1 cellular context compared by ENCODE assay signal in genomic region chr14:96104469-96105057, GRCh38.
TF ChIP-seq lines count a peak whose summit lies in the region.

No MANE protein-coding gene starts in this region.

TF ChIP-seq in GM23338, 12 proteins besides CTCF, POLR2A, EP300 and RAD21 (continued from another document):
- no peak for TF ChIP-seq REST (IDR thresholded peaks at IDR 0.05; ENCODE audit: unreplicated experiment)
- no peak for TF ChIP-seq ETS1 (IDR thresholded peaks at IDR 0.05)
- TF ChIP-seq POLR2AphosphoS5 (IDR thresholded peaks at IDR 0.05; ENCODE audit: low read depth), result no peak
- TF ChIP-seq JUNB (IDR thresholded peaks at IDR 0.05; ENCODE audit: unreplicated experiment), result no peak
